In the genomic region with DNA sequence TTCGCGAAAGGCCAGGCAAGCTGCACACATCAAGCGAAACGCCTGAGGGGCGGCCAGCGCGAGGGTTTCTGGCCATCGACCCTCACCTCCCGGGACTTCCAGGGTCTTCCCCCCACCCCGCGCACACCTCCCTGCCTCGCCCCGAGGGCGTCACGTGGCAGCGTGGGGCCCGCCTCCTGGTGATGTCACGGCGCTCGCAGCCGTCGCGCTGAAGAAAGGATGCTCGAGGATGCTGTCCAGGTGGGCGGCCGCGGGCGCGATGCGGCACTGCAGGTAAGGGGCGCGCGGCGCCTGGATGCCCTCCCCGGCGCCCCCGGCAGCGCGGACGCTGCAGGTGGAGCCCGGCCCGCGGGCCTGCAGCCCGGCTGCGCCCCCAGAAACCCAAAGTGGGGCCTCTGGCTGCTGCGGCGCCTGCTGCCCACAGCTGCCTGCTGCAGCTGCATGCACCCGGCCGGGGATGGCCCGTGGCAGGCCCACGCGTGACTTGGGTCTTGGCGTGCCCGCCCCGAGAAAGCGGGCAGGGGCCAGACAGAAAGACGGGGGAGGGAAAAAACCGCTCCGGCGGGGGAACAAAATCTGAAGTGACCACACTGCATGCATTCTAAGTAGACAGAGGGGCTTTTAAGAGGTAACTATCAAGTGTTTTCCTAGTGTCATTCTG, we compare ENCODE assay signal across 8 cellular contexts. TPM values are rescaled to one million over a fixed set of nuclear protein-coding genes. Genes with fewer than 3 reads are reported as not detected.
A peak's percentile ranks its signal among the peaks of the same experiment; 100 is the strongest.
DNase-seq lines count a peak whose midpoint lies in the region; ATAC-seq, FAIRE-seq and TF ChIP-seq lines count a peak whose summit lies in the region.
"Had no signal": no experiment of that assay in that cellular context is flagged by ENCODE, and none has a peak within 500 bp of the region (broad histone marks: within the 10 kb centered on the region; RNA-seq: fewer than 3 reads in every experiment).

No MANE protein-coding gene starts in this region.

- H3K4me3 ChIP-seq in Karpas-422 (ENCODE audit: low read length) (peak overlapping the region; percentile 55), GM12878 (no peak overlapping the region), tibial nerve (peak overlapping the region in 3 of 4 donors; percentile 27 to 54 (median 29))
- H3K4me3 ChIP-seq: lung had no signal

- H3K4me1 ChIP-seq in Karpas-422 (ENCODE audit: low read length) (peaks cover 49% of the 10 kb centered on the region), GM12878 (ENCODE audit: control insufficient read depth, insufficient read depth, low read length) (no peaks in the 10 kb centered on the region; the same call in 1 of the 2 replicates), tibial nerve (peaks cover 0 to 14% (median 0%) of the 10 kb centered on the region in 4 donors)

- H2AFZ ChIP-seq in Karpas-422 (ENCODE audit: low read length): no peak overlapping the region
- H2AFZ ChIP-seq in GM12878 (ENCODE audit: control insufficient read depth, low read depth, low read length): no peak overlapping the region

- no peaks in the 10 kb centered on the region for H3K27me3 ChIP-seq in Karpas-422 (ENCODE audit: low read length)
- peaks cover 2 to 15% of the 10 kb centered on the region in 2 experiments for H3K27me3 ChIP-seq in GM12878 (replicated peaks in 1 of 2; ENCODE audit: control insufficient read depth in 2 of 2, insufficient read depth in 2 of 2, low read length in 1 of 2)
- H3K27me3 ChIP-seq in layer of hippocampus (ENCODE audit: control insufficient read depth, insufficient read depth, low read length): no peaks in the 10 kb centered on the region
- H3K27me3 ChIP-seq in tibial nerve: peaks cover 0 to 28% of the 10 kb centered on the region in 2 donors

- no peak for TF ChIP-seq POLR2A in GM12878 (IDR thresholded peaks at IDR 0.05; ENCODE audit: low read depth, low read length)
- TF ChIP-seq POLR2A in tibial nerve (IDR thresholded peaks at IDR 0.05): no peak

- WGBS in GM12878 (ENCODE audit: insufficient coverage, insufficient replicate concordance, low lambda C conversion rate, missing lambda C conversion rate): 37% methylated on average over 24 of the region's 60 CpGs
- 14 to 36% methylated on average over 11 to 43 of the region's 60 CpGs for WGBS in tibial nerve, 2 donors

- H3K4me2 ChIP-seq in Karpas-422 (ENCODE audit: low read depth, low read length, poor library complexity, severe bottlenecking) (peak overlapping the region; percentile 63), GM12878 (ENCODE audit: control insufficient read depth, insufficient read depth) (no peak overlapping the region)

- DNase-seq in Karpas-422: peak; percentile 87
- no peak for DNase-seq in GM12878 (ENCODE audit: low read depth, low spot score)
- no peak for DNase-seq in tibial nerve (ENCODE audit: low spot score in 2 of 2)
- DNase-seq in EL: no peak
- no peak for DNase-seq in LoVo (ENCODE audit: low spot score)

- no peaks in the 10 kb centered on the region for H3K9me2 ChIP-seq in Karpas-422 (replicated peaks; ENCODE audit: insufficient read depth, low read length)

- no peak for TF ChIP-seq EP300 in GM12878 (IDR thresholded peaks at IDR 0.05; ENCODE audit: borderline replicate concordance in 1 of 2, control insufficient read depth in 1 of 2, low read depth in 2 of 2, low read length in 2 of 2)
- no peak for TF ChIP-seq EP300 in tibial nerve (IDR thresholded peaks at IDR 0.05)

- H3K36me3 ChIP-seq in Karpas-422 (ENCODE audit: insufficient read depth, low read length) (no peaks in the 10 kb centered on the region), GM12878 (ENCODE audit: control insufficient read depth in 2 of 2, insufficient read depth in 2 of 2, low read length in 1 of 2) (no peaks in the 10 kb centered on the region), tibial nerve (no peaks in the 10 kb centered on the region)

- intact Hi-C loops in GM12878 (cut with micrococcal nuclease; ENCODE audit: unreplicated experiment): no loop called here

- ATAC-seq in GM19023 (IDR thresholded peaks at IDR 0.05; ENCODE audit: unreplicated experiment) (peak; percentile 42), GM12878 (peak; percentile 40)

- CTCF ChIA-PET in GM12878 (lab: Yijun Ruan, JAX): interaction anchor here (0.7 to 1.0 kb wide), 2 partner anchors 11 to 37 kb away, joined by 3 to 4 read pairs; no protein-coding TSS in a partner anchor

- SMC1A ChIA-PET in GM12878 (lab: Charles Lee; ENCODE audit: uncharacterized antibody, unreplicated experiment): no interaction called here

- H3K79me2 ChIP-seq in Karpas-422 (ENCODE audit: low read length) (no peaks in the 10 kb centered on the region), GM12878 (ENCODE audit: control insufficient read depth, insufficient read depth, low read length) (no peaks in the 10 kb centered on the region)

- H4K20me1 ChIP-seq in Karpas-422 (ENCODE audit: insufficient read depth, low read depth, low read length) (no peaks in the 10 kb centered on the region), GM12878 (ENCODE audit: control insufficient read depth, insufficient read depth) (no peaks in the 10 kb centered on the region)

- TF ChIP-seq RAD21 in GM12878 (IDR thresholded peaks at IDR 0.05; ENCODE audit: insufficient read depth, low read depth, low read length): no peak

- RAD21 ChIA-PET in GM12878 (lab: Charles Lee; ENCODE audit: unreplicated experiment): no interaction called here

- BruUV-seq in GM12878 (replicated peaks; lab: Mats Ljungman, UMichigan): no TSS peak

- H3K9ac ChIP-seq in Karpas-422 (ENCODE audit: low read length): peak overlapping the region; percentile 70
- no peak overlapping the region for H3K9ac ChIP-seq in GM12878 (ENCODE audit: control insufficient read depth, insufficient read depth, low read length)

- H3K9me3 ChIP-seq in Karpas-422 (ENCODE audit: low read length): no peaks in the 10 kb centered on the region
- no peaks in the 10 kb centered on the region for H3K9me3 ChIP-seq in GM12878 (replicated peaks; ENCODE audit: control insufficient read depth, insufficient read depth, low read length)
- H3K9me3 ChIP-seq in tibial nerve: no peaks in the 10 kb centered on the region

- POLR2A ChIA-PET in GM12878 (lab: Charles Lee): no interaction called here

- no peak for FAIRE-seq in GM12878 (lab: Jason Lieb, UNC)

- no peak for TF ChIP-seq CTCF in GM12878 (IDR thresholded peaks at IDR 0.05 in 2 of 3, conservative IDR thresholded peaks at IDR 0.05 in 1 of 3; ENCODE audit: control insufficient read depth in 2 of 3, extremely low read depth in 1 of 3, insufficient read depth in 1 of 3, low read depth in 3 of 3, low read length in 3 of 3)
- TF ChIP-seq CTCF in tibial nerve (IDR thresholded peaks at IDR 0.05): no peak

- H3K27ac ChIP-seq in Karpas-422 (ENCODE audit: low read length): peak overlapping the region; percentile 94
- H3K27ac ChIP-seq in GM12878 (ENCODE audit: control insufficient read depth, insufficient read depth): no peak overlapping the region
- H3K27ac ChIP-seq in layer of hippocampus (ENCODE audit: low read depth, low read length): peak overlapping the region; percentile 57
- peak overlapping the region in 3 of 4 donors; percentile 13 to 82 (median 40) for H3K27ac ChIP-seq in tibial nerve

- in situ Hi-C loops in GM12878 (cut with MboI): no loop called here

TF ChIP-seq in GM12878, 131 proteins besides CTCF, POLR2A, EP300 and RAD21 (continues in another document):
- TF ChIP-seq SREBF2 (IDR thresholded peaks at IDR 0.05; ENCODE audit: low read length) (no peak), TCF12 (IDR thresholded peaks at IDR 0.05; ENCODE audit: low read depth, low read length) (0 out of 2 replicates have a peak, but pooled peaks have one; percentile 36), RAD51 (IDR thresholded peaks at IDR 0.05) (no peak), BHLHE40 (IDR thresholded peaks at IDR 0.05; ENCODE audit: borderline replicate concordance in 1 of 2, low read depth in 2 of 2, low read length in 1 of 2) (peak in 1 of 2 experiments; percentile 70; a peak in 2 of 4 replicates), IKZF1 (conservative IDR thresholded peaks at IDR 0.05) (peak; percentile 20; the same call in 1 of the 2 replicates), KAT2A (conservative IDR thresholded peaks at IDR 0.05; ENCODE audit: control insufficient read depth, low read depth, low read length) (no peak)
- TF ChIP-seq, protein P1, sequence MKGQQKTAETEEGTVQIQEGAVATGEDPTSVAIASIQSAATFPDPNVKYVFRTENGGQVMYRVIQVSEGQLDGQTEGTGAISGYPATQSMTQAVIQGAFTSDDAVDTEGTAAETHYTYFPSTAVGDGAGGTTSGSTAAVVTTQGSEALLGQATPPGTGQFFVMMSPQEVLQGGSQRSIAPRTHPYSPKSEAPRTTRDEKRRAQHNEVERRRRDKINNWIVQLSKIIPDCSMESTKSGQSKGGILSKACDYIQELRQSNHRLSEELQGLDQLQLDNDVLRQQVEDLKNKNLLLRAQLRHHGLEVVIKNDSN (IDR thresholded peaks at IDR 0.05; ENCODE audit: borderline replicate concordance, extremely low read length, insufficient read depth, low read depth, low read length): peak; percentile 68

RNA-seq across cellular contexts. Expression of a gene that starts 1.6 kb away (rescaled TPM):
- 4.3 and 6.3 TPM in 2 replicates for total RNA-seq in Karpas-422 (2014; rRNA removed; shearing (Covaris generic); ENCODE audit: low replicate concordance)
- 3.0 TPM in 2 replicates for total RNA-seq in GM12878 (2013; cell fraction: nucleolus; rRNA removed)
- total RNA-seq in GM12878 (2014; rRNA removed) (4.0 and 4.1 TPM in 2 replicates), GM12878 (2014; rRNA removed; fragmentation: Illumina TruSeq; extraction: Trizol) (2.9 and 3.2 TPM in 2 replicates), GM12878 (2021) (6.9 and 8.0 TPM in 2 replicates), tibial nerve (1 to 10 TPM; 3.9 to 6.7 (median 5.3) TPM)
- not detected for polyA plus RNA-seq in GM12878 (2011; ENCODE audit: low read depth)
- polyA plus RNA-seq in GM12878 (2011; rRNA removed) (0.91 and 1.0 TPM in 2 replicates), GM12878 (2014; fragmentation: Illumina TruSeq; extraction: Trizol) (2.9 and 4.9 TPM in 2 replicates), GM12878 (2014; fragmentation: Nextera tagmentation; extraction: Ambion mirVana) (1 to 10 TPM in 1 of 2 experiments, under 1 TPM in 1; 0.90 to 1.1 TPM), GM12878 (2014; rRNA removed) (2.6 and 2.7 TPM in 2 replicates), GM12878 (2016; fragmentation: Nextera tagmentation; extraction: Ambion mirVana) (1 to 10 TPM; 3.2 to 4.3 TPM)
- 1.3 and 1.6 TPM in 2 replicates for polyA plus RNA-seq in GM12878 (2011; cell fraction: cytosol; rRNA removed)
- 0.86 and 1.6 TPM in 2 replicates for polyA plus RNA-seq in GM12878 (2011; cell fraction: nucleus; rRNA removed)
- 0.03 and 0.20 TPM in 2 replicates for polyA plus RNA-seq in GM12878 (2012)
- 2.8 and 3.7 TPM in 2 replicates for polyA minus RNA-seq in GM12878 (2011; rRNA and poly(A)+ RNA removed)
- polyA minus RNA-seq in GM12878 (2011; cell fraction: cytosol; rRNA and poly(A)+ RNA removed): 1.6 and 1.7 TPM in 2 replicates
- polyA minus RNA-seq in GM12878 (2011; cell fraction: nucleus; rRNA and poly(A)+ RNA removed): 0.73 and 2.3 TPM in 2 replicates
